Comparison of ENCODE assay signal across 17 cellular contexts in genomic region chr1:121408354-121408753, GRCh38.
DNase-seq lines count a peak whose midpoint lies in the region; ATAC-seq, FAIRE-seq and TF ChIP-seq lines count a peak whose summit lies in the region.
"Had no signal": no experiment of that assay in that cellular context is flagged by ENCODE, and none has a peak within 500 bp of the region (broad histone marks: within the 10 kb centered on the region; RNA-seq: fewer than 3 reads in every experiment).

No MANE protein-coding gene starts in this region.

- no peak overlapping the region for H3K56ac ChIP-seq in H9 (ENCODE audit: insufficient read length, low read depth, low read length)

- no peak overlapping the region for H2BK120ac ChIP-seq in H9 (ENCODE audit: low read depth, low read length, poor library complexity, severe bottlenecking)

- H3K4ac ChIP-seq in H9 (ENCODE audit: low read depth, low read length), result no peak overlapping the region

- no peak overlapping the region for H3K4me2 ChIP-seq in H9 (ENCODE audit: insufficient read depth, insufficient read length, low read length)

- no peak overlapping the region for H3K4me3 Mint-ChIP-seq in naive B cell
- H3K4me3 Mint-ChIP-seq in H9, result no peak overlapping the region
- H3K4me3 Mint-ChIP-seq: CD4-positive, alpha-beta memory T cell had no signal

- H3K79me2 ChIP-seq in H9 (ENCODE audit: insufficient read depth, low read length), result no peaks in the 10 kb centered on the region

- no CpG with 5 or more reads among the region's 1 CpG for WGBS in H9 (ENCODE audit: extremely low coverage, insufficient read length, low lambda C conversion rate)

- no peak overlapping the region for H4K5ac ChIP-seq in H9 (ENCODE audit: insufficient read length, low read depth, low read length)

- H3K9me3 ChIP-seq in H9 (ENCODE audit: control insufficient read depth, low read depth, low read length), result no peaks in the 10 kb centered on the region

- H2BK20ac ChIP-seq in H9 (ENCODE audit: low read depth, low read length, poor library complexity, severe bottlenecking), result no peak overlapping the region

- peaks cover 0 to 2% (median 0%) of the 10 kb centered on the region in 7 donors for H3K9me3 Mint-ChIP-seq in naive B cell
- H3K9me3 Mint-ChIP-seq in H9, result peaks cover 3 to 5% of the 10 kb centered on the region in 2 experiments; a peak in 2 of 5 replicates

- no peaks in the 10 kb centered on the region for H3K27me3 ChIP-seq in H9 (ENCODE audit: insufficient read depth, low read length)

- H3K23ac ChIP-seq in H9 (ENCODE audit: insufficient read length, low read depth, low read length), result no peak overlapping the region

- H3K18ac ChIP-seq in H9 (ENCODE audit: insufficient read length, low read depth, low read length), result no peak overlapping the region

- no peak overlapping the region for H3K9ac ChIP-seq in H9 (ENCODE audit: extremely low read depth, insufficient read length, low read length)

- H3K27ac Mint-ChIP-seq in naive B cell (no peak overlapping the region), H9 (no peak overlapping the region)

- no peak overlapping the region for H2BK5ac ChIP-seq in H9 (ENCODE audit: insufficient read length, low read length)

- H2BK12ac ChIP-seq in H9 (ENCODE audit: insufficient read length, low read depth, low read length), result no peak overlapping the region

- peak; percentile 84 to 85 for ATAC-seq in naive B cell (ENCODE audit: low read depth in 2 of 2)

- H3K14ac ChIP-seq in H9 (ENCODE audit: insufficient read depth, low read length), result no peak overlapping the region

- no peak overlapping the region for H3K27ac ChIP-seq in H9 (ENCODE audit: insufficient read length, low read depth, low read length)
- H3K27ac ChIP-seq: RWPE1 had no signal

- TF ChIP-seq CTCF in H9 (conservative IDR thresholded peaks at IDR 0.05), result no peak

- H3K23me2 ChIP-seq in H9 (ENCODE audit: insufficient read length, low read depth, low read length, poor library complexity, severe bottlenecking), result no peaks in the 10 kb centered on the region

- DNase-seq in H54 (ENCODE audit: insufficient read length, low spot score) (no peak), NOMO-1 (lab: John Stamatoyannopoulos, UW; ENCODE audit: unreplicated experiment in 2 of 2) (peak; percentile 52 to 89), SIG-M5 treated with dmso at 0.1 percent for 504 hours (lab: John Stamatoyannopoulos, UW; ENCODE audit: unreplicated experiment) (peak; percentile 55), naive B cell (peak; percentile 16), RKO (ENCODE audit: low spot score) (no peak), inferior parietal cortex (ENCODE audit: extremely low spot score) (no peak), H9 (no peak)
- DNase-seq in activated effector memory CD4-positive, alpha-beta T cell treated with Interleukin-2 at 50 U/mL for 16 hours, result no peak
- DNase-seq: CD4-positive, alpha-beta memory T cell; DMS79 treated with DMSO at 0.1 percent for 48 hours; GOT3; IMR-90; NCI-H1105; NCI-H1694 treated with DMSO at 0.1 percent for 48 hours; NCI-H345; NCI-H69 had no signal

- H3K27me3 Mint-ChIP-seq in naive B cell (peaks cover 0 to 19% (median 14%) of the 10 kb centered on the region in 3 donors), H9 (ENCODE audit: low read depth) (no peaks in the 10 kb centered on the region)
- H3K27me3 Mint-ChIP-seq: CD4-positive, alpha-beta memory T cell had no signal

- TF ChIP-seq POLR2A in H54 (IDR thresholded peaks at IDR 0.05; ENCODE audit: low read depth, low read length), result no peak

- no peak overlapping the region for H2AFZ ChIP-seq in H9 (ENCODE audit: low read length)

- H2AK5ac ChIP-seq in H9 (ENCODE audit: insufficient read length, low read length), result no peak overlapping the region

- H4K91ac ChIP-seq in H9 (ENCODE audit: insufficient read length, low read depth, low read length), result no peak overlapping the region

- H4K8ac ChIP-seq in H9 (replicated peaks; ENCODE audit: insufficient read length, low read depth, low read length), result no peak overlapping the region

- no peak overlapping the region for H2BK15ac ChIP-seq in H9 (ENCODE audit: low read depth, low read length)

- no peak overlapping the region for H3T11ph ChIP-seq in H9 (ENCODE audit: low read length)

- no peaks in the 10 kb centered on the region for H4K20me1 ChIP-seq in H9 (ENCODE audit: control insufficient read depth, insufficient read depth, insufficient read length)

- H3K4me1 Mint-ChIP-seq in naive B cell, result peaks cover 0 to 12% (median 5%) of the 10 kb centered on the region in 3 donors
- H3K4me1 Mint-ChIP-seq in H9, result no peaks in the 10 kb centered on the region

- H3K4me1 ChIP-seq in H9 (ENCODE audit: insufficient read depth, low read length), result no peaks in the 10 kb centered on the region

- peak; percentile 33 for FAIRE-seq in H54 (lab: Jason Lieb, UNC)

- no peaks in the 10 kb centered on the region for H3K36me3 Mint-ChIP-seq in naive B cell
- H3K36me3 Mint-ChIP-seq in H9 (ENCODE audit: insufficient read depth in 1 of 3, low read depth in 3 of 3), result no peaks in the 10 kb centered on the region
- H3K36me3 Mint-ChIP-seq: CD4-positive, alpha-beta memory T cell had no signal

- H3K79me1 ChIP-seq in H9 (ENCODE audit: insufficient read depth, low read depth, low read length, poor library complexity, severe bottlenecking), result no peaks in the 10 kb centered on the region

Comparison
In these comparisons a context has a peak if more than half of its experiments do, and no peak if none do; other contexts are left out.
1. DNase-seq: peak in NOMO-1 (2 of 2), SIG-M5 treated with dmso at 0.1 percent for 504 hours (single experiment) and naive B cell (single experiment); none in H54 (single experiment), RKO (single experiment), inferior parietal cortex (single experiment), H9 (single experiment) and activated effector memory CD4-positive, alpha-beta T cell treated with Interleukin-2 at 50 U/mL for 16 hours (single experiment).